In genomic region chr19:10725415-10725814, GRCh38 we compare ENCODE assay signal across 16 cellular contexts. TPM values are rescaled to one million over a fixed set of nuclear protein-coding genes. Genes with fewer than 3 reads are reported as not detected.
A peak's percentile ranks its signal among the peaks of the same experiment; 100 is the strongest.
DNase-seq lines count a peak whose midpoint lies in the region; ATAC-seq and TF ChIP-seq lines count a peak whose summit lies in the region.
"Had no signal": no experiment of that assay in that cellular context is flagged by ENCODE, and none has a peak within 500 bp of the region (broad histone marks: within the 10 kb centered on the region; RNA-seq: fewer than 3 reads in every experiment).

No MANE protein-coding gene starts in this region.

- no peaks in the 10 kb centered on the region for H3K9me3 Mint-ChIP-seq in mesothelial cell of epicardium

- H3K79me2 ChIP-seq in GM23248 (ENCODE audit: insufficient read depth) = peaks cover 100% of the 10 kb centered on the region

- 81 to 83% methylated on average over 4 of the region's 4 CpGs for whole genome bisulfite sequencing in heart right ventricle, 2 donors
- WGBS in GM23248 (ENCODE audit: low coverage in 1 of 2, low lambda C conversion rate in 2 of 2, missing lambda C conversion rate in 2 of 2), 2 experiments = 71 to 77% methylated on average over 4 of the region's 4 CpGs
- WGBS in testis, 2 donors = 66 to 73% methylated on average over 4 of the region's 4 CpGs

- H3K9ac ChIP-seq in GM23248 = no peak overlapping the region
- H3K9ac ChIP-seq: KMS-11 had no signal

- TF ChIP-seq POLR2A in testis (IDR thresholded peaks at IDR 0.05) = no peak

- no peak overlapping the region for H3K4me3 Mint-ChIP-seq in mesothelial cell of epicardium

- DNase-seq in heart right ventricle (no peak), Right ventricle myocardium inferior (ENCODE audit: missing footprints) (no peak), GM23248 (no peak), dorsolateral prefrontal cortex (no peak), testis (no peak), mesothelial cell of epicardium (ENCODE audit: low spot score in 2 of 2, unreplicated experiment in 2 of 2) (no peak), 8988T (no peak)
- DNase-seq in activated CD4-positive, alpha-beta T cell treated with anti-CD3 and anti-CD28 coated beads for 1 hour = no peak
- DNase-seq: DMS153, NCI-H1436 treated with DMSO at 0.1 percent for 48 hours, NCI-H226, NCI-H524 treated with DMSO at 0.1 percent for 48 hours, Peyer's patch, SHP77 treated with DMSO at 0.1 percent for 48 hours had no signal

- H2AFZ ChIP-seq in GM23248 = no peak overlapping the region

- TF ChIP-seq CTCF in heart right ventricle (IDR thresholded peaks at IDR 0.05) (no peak), dorsolateral prefrontal cortex (IDR thresholded peaks at IDR 0.05 in 54 of 56, conservative IDR thresholded peaks at IDR 0.05 in 2 of 56; ENCODE audit: low read depth in 1 of 56, partially characterized antibody in 56 of 56) (no peak), testis (IDR thresholded peaks at IDR 0.05) (no peak), mesothelial cell of epicardium (IDR thresholded peaks at IDR 0.05; ENCODE audit: unreplicated experiment) (no peak)

- peaks cover 5% of the 10 kb centered on the region for H3K36me3 Mint-ChIP-seq in mesothelial cell of epicardium

- no peaks in the 10 kb centered on the region for H3K27me3 ChIP-seq in heart right ventricle
- H3K27me3 ChIP-seq in GM23248 (replicated peaks; ENCODE audit: insufficient read depth) = no peaks in the 10 kb centered on the region
- H3K27me3 ChIP-seq in dorsolateral prefrontal cortex = no peaks in the 10 kb centered on the region
- no peaks in the 10 kb centered on the region for H3K27me3 ChIP-seq in testis
- H3K27me3 ChIP-seq: Peyer's patch had no signal

- no peaks in the 10 kb centered on the region for H3K9me2 ChIP-seq in GM23248 (ENCODE audit: insufficient read depth)

- intact Hi-C loops in heart right ventricle (cut with DNase I) = no loop called here
- intact Hi-C loops in Right ventricle myocardium inferior (cut with DNase I) = no loop called here
- intact Hi-C loops in dorsolateral prefrontal cortex (cut with DNase I) = no loop called here
- intact Hi-C loops in testis (cut with DNase I; ENCODE audit: low total_unique reads) = no loop called here

- H3K27ac Mint-ChIP-seq in mesothelial cell of epicardium = no peak overlapping the region

- in situ Hi-C loops in GM23248 (cut with MboI) = no loop called here

- no peak overlapping the region for H3K4me2 ChIP-seq in GM23248 (ENCODE audit: unreplicated experiment)
- H3K4me2 ChIP-seq: KMS-11 had no signal

- no peak for ATAC-seq in heart right ventricle
- ATAC-seq in Right ventricle myocardium inferior = no peak

- H3K9me3 ChIP-seq in heart right ventricle (no peaks in the 10 kb centered on the region), GM23248 (ENCODE audit: low read depth) (no peaks in the 10 kb centered on the region), testis (no peaks in the 10 kb centered on the region)
- H3K9me3 ChIP-seq: Peyer's patch had no signal

- no peaks in the 10 kb centered on the region for H3K27me3 Mint-ChIP-seq in mesothelial cell of epicardium (ENCODE audit: low read depth)

- H3K4me1 ChIP-seq in heart right ventricle (peaks cover 4 to 95% (median 74%) of the 10 kb centered on the region in 9 donors), GM23248 (ENCODE audit: insufficient read depth) (peaks cover 12% of the 10 kb centered on the region; the same call in 1 of the 2 replicates), testis (peaks cover 33% of the 10 kb centered on the region)

- H3K4me1 Mint-ChIP-seq in mesothelial cell of epicardium = peaks cover 7% of the 10 kb centered on the region

- peaks cover 28% of the 10 kb centered on the region for H3F3A ChIP-seq in GM23248 (ENCODE audit: insufficient read depth)

- peaks cover 0 to 27% (median 0%) of the 10 kb centered on the region in 9 donors for H3K36me3 ChIP-seq in heart right ventricle
- no peaks in the 10 kb centered on the region for H3K36me3 ChIP-seq in GM23248 (ENCODE audit: low read depth)
- H3K36me3 ChIP-seq in testis (ENCODE audit: low read depth, missing control alignments) = no peaks in the 10 kb centered on the region

- no peak overlapping the region for H3K4me3 ChIP-seq in heart right ventricle
- H3K4me3 ChIP-seq in GM23248 = no peak overlapping the region
- H3K4me3 ChIP-seq in dorsolateral prefrontal cortex = no peak overlapping the region
- no peak overlapping the region for H3K4me3 ChIP-seq in testis
- H3K4me3 ChIP-seq: Peyer's patch had no signal

- peaks cover 21% of the 10 kb centered on the region for H4K20me1 ChIP-seq in GM23248 (ENCODE audit: insufficient read depth)

- H3K27ac ChIP-seq in heart right ventricle = peak overlapping the region; percentile 7 to 82 (median 70)
- H3K27ac ChIP-seq in GM23248 = peak overlapping the region; percentile 43
- H3K27ac ChIP-seq in dorsolateral prefrontal cortex = peak overlapping the region in 48 of 59 donors; percentile 21 to 97 (median 88)
- peak overlapping the region; percentile 57 to 86 for H3K27ac ChIP-seq in testis
- H3K27ac ChIP-seq: C4-2B, KMS-11 had no signal

RNA-seq across cellular contexts. Expression of gene DNM2, which starts 7.5 kb away (rescaled TPM):
- total RNA-seq in heart right ventricle (100 to 1,000 TPM; 118 to 206 (median 135) TPM), Right ventricle myocardium inferior (177 TPM), dorsolateral prefrontal cortex (100 to 1,000 TPM in 115 of 120 experiments, 10 to 100 TPM in 5; 88.3 to 281 (median 146) TPM), testis (100 to 1,000 TPM; 226 to 274 TPM), mesothelial cell of epicardium (126 to 128 TPM (median 128 TPM) in 3 replicates)
- polyA plus RNA-seq in heart right ventricle (100 to 1,000 TPM in 1 of 2 donors, 10 to 100 TPM in 1; 78.9 to 110 TPM), GM23248 (2016; fragmentation: Nextera tagmentation; extraction: Ambion mirVana) (58.7 and 60.5 TPM in 2 replicates), testis (ENCODE audit: insufficient read depth, low read depth, low replicate concordance) (166 TPM)
- total RNA-seq in GM23248 (2014; rRNA removed; shearing (Covaris generic)) = 47.2 and 48.9 TPM in 2 replicates

RNA-seq across cellular contexts. Expression of gene QTRT1, which starts 24.2 kb away (rescaled TPM):
- 10 to 100 TPM; 24.3 to 33.1 (median 26.5) TPM for total RNA-seq in heart right ventricle
- polyA plus RNA-seq in heart right ventricle = 10 to 100 TPM; 43.6 to 92.3 TPM
- 28.0 TPM for total RNA-seq in Right ventricle myocardium inferior
- 33.2 and 42.2 TPM in 2 replicates for total RNA-seq in GM23248 (2014; rRNA removed; shearing (Covaris generic))
- polyA plus RNA-seq in GM23248 (2016; fragmentation: Nextera tagmentation; extraction: Ambion mirVana) = 42.7 and 49.0 TPM in 2 replicates
- 100 to 1,000 TPM in 5 of 120 experiments, 10 to 100 TPM in 115; 51.0 to 106 (median 74.7) TPM for total RNA-seq in dorsolateral prefrontal cortex
- total RNA-seq in testis = 10 to 100 TPM; 44.3 to 44.6 TPM
- polyA plus RNA-seq in testis (ENCODE audit: insufficient read depth, low read depth, low replicate concordance) = 27.8 TPM
- 57.9 to 66.6 TPM (median 62.5 TPM) in 3 replicates for total RNA-seq in mesothelial cell of epicardium
